ENCODE assay signal across 10 cellular contexts in the genomic region with DNA sequence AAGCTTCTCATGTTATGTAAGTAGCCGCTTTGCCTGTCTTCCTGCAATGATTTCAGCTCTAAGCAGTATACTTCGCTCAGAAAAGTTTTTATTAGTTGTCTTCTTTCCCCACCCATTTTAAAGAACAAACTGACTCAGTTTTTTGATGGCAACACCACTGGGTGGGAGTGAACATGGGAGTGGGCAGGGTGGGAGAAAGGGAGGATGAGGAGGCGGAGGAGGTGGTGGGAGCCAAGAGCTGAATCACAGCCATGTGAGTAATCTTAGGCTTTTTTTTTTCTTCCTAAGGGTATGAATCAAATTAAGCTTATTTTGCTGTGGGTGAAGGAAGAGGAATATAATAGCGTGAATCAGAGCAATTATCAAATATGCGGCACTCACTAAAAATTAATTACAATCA.
DNase-seq lines count a peak whose midpoint lies in the region; ATAC-seq and TF ChIP-seq lines count a peak whose summit lies in the region.
"Had no signal": no experiment of that assay in that cellular context is flagged by ENCODE, and none has a peak within 500 bp of the region (broad histone marks: within the 10 kb centered on the region; RNA-seq: fewer than 3 reads in every experiment).

No MANE protein-coding gene starts in this region.

- peaks cover 3% of the 10 kb centered on the region for H3K4me1 ChIP-seq in ovary (ENCODE audit: insufficient read depth)
- no peaks in the 10 kb centered on the region for H3K4me1 ChIP-seq in prostate gland (replicated peaks)

- TF ChIP-seq CTCF in choroid plexus epithelial cell (conservative IDR thresholded peaks at IDR 0.05; ENCODE audit: low read depth, low read length): no peak
- no peak for TF ChIP-seq CTCF in ovary (IDR thresholded peaks at IDR 0.05)
- no peak for TF ChIP-seq CTCF in nephron progenitor cell (IDR thresholded peaks at IDR 0.05)
- no peak for TF ChIP-seq CTCF in prostate gland (IDR thresholded peaks at IDR 0.05)

- peaks cover 50% of the 10 kb centered on the region for H3K9me3 Mint-ChIP-seq in nephron progenitor cell
- H3K9me3 Mint-ChIP-seq: activated naive CD8-positive, alpha-beta T cell treated with anti-CD3 and anti-CD28 coated beads, Interleukin-2, amount 10 ng/mL, durations not matched to agents 7 days and 5 days had no signal

- H3K36me3 Mint-ChIP-seq in nephron progenitor cell (ENCODE audit: low read depth): peaks cover 13% of the 10 kb centered on the region

- no peak for TF ChIP-seq POLR2A in ovary (IDR thresholded peaks at IDR 0.05)
- no peak for TF ChIP-seq POLR2A in prostate gland (IDR thresholded peaks at IDR 0.05)

- no peak for TF ChIP-seq EP300 in ovary (IDR thresholded peaks at IDR 0.05)

- H3K27ac ChIP-seq in ovary (no peak overlapping the region), prostate gland (no peak overlapping the region)

- H3K4me3 ChIP-seq in MG63 (peak overlapping the region; percentile 17; the same call in 1 of the 2 replicates), choroid plexus epithelial cell (ENCODE audit: low read depth, low read length) (no peak overlapping the region), ovary (no peak overlapping the region), prostate gland (no peak overlapping the region)

- H3K36me3 ChIP-seq in MG63 (peaks cover 2% of the 10 kb centered on the region; the same call in 1 of the 2 replicates), ovary (no peaks in the 10 kb centered on the region), prostate gland (no peaks in the 10 kb centered on the region)

- H3K4me3 Mint-ChIP-seq in nephron progenitor cell: no peak overlapping the region
- H3K4me3 Mint-ChIP-seq: activated naive CD8-positive, alpha-beta T cell treated with anti-CD3 and anti-CD28 coated beads, Interleukin-2, amount 10 ng/mL, durations not matched to agents 7 days and 5 days had no signal

- H3K27me3 Mint-ChIP-seq in nephron progenitor cell (ENCODE audit: low read depth, poor library complexity): no peaks in the 10 kb centered on the region
- H3K27me3 Mint-ChIP-seq: activated naive CD8-positive, alpha-beta T cell treated with anti-CD3 and anti-CD28 coated beads, Interleukin-2, amount 10 ng/mL, durations not matched to agents 7 days and 5 days had no signal

- intact Hi-C loops in ovary (cut with DNase I) (loop anchor here in 1 of 4 donors (10.0 kb wide), 1 partner anchor 260 kb away; no protein-coding TSS in a partner anchor), prostate gland (cut with DNase I) (no loop called here)

- DNase-seq in EH (ENCODE audit: low read depth) (peak; percentile 89), MG63 (peak; percentile 78), choroid plexus epithelial cell (ENCODE audit: low read depth) (peak; percentile 80), ovary (peak in 4 of 5 donors; percentile 31 to 67 (median 38)), nephron progenitor cell (no peak), prostate gland (ENCODE audit: low spot score) (no peak)
- DNase-seq: activated naive CD8-positive, alpha-beta T cell treated with anti-CD3 and anti-CD28 coated beads, Interleukin-2, amount 10 ng/mL, durations not matched to agents 7 days and 5 days; SHP77 treated with DMSO at 0.1 percent for 48 hours had no signal

- H3K27me3 ChIP-seq in MG63 (no peaks in the 10 kb centered on the region), ovary (no peaks in the 10 kb centered on the region), prostate gland (replicated peaks; ENCODE audit: insufficient read depth) (no peaks in the 10 kb centered on the region)

- ATAC-seq in HG02885 (IDR thresholded peaks at IDR 0.05; ENCODE audit: poor library complexity, unreplicated experiment) (no peak), GM21447 (IDR thresholded peaks at IDR 0.05; ENCODE audit: unreplicated experiment) (no peak)

- H3K4me1 Mint-ChIP-seq in nephron progenitor cell: peaks cover 43% of the 10 kb centered on the region

- H3K9me3 ChIP-seq in MG63: no peaks in the 10 kb centered on the region
- no peaks in the 10 kb centered on the region for H3K9me3 ChIP-seq in ovary
- no peaks in the 10 kb centered on the region for H3K9me3 ChIP-seq in prostate gland

- WGBS in ovary, 3 donors: 35 to 43% (median 36%) methylated on average over 5 of the region's 5 CpGs
- 50% methylated on average over 4 of the region's 5 CpGs for WGBS in prostate gland

- no peak overlapping the region for H3K27ac Mint-ChIP-seq in nephron progenitor cell
- H3K27ac Mint-ChIP-seq: activated naive CD8-positive, alpha-beta T cell treated with anti-CD3 and anti-CD28 coated beads, Interleukin-2, amount 10 ng/mL, durations not matched to agents 7 days and 5 days had no signal

Comparison
In these comparisons a context has a peak if more than half of its experiments do, and no peak if none do; other contexts are left out.
1. DNase-seq: peak in EH (single experiment), MG63 (single experiment), choroid plexus epithelial cell (single experiment) and ovary (4 of 5); none in nephron progenitor cell (single experiment) and prostate gland (single experiment).